In genomic region chr12:86741531-86741930, GRCh38 we compare ENCODE assay signal across 26 cellular contexts.
"Had no signal": no experiment of that assay in that cellular context is flagged by ENCODE, and none has a peak within 500 bp of the region (broad histone marks: within the 10 kb centered on the region; RNA-seq: fewer than 3 reads in every experiment).

No MANE protein-coding gene starts in this region.

- H3K27ac Mint-ChIP-seq: activated B cell treated with CpG ODN at 0.5 μM for 24 hours; activated CD4-positive, alpha-beta T cell treated with anti-CD3 and anti-CD28 coated beads, Interleukin-2, amount 10 ng/mL, durations not matched to agents 24 days and 14 days; activated CD8-positive, alpha-beta memory T cell treated with anti-CD3 and anti-CD28 coated beads, Interleukin-2, amount 10 ng/mL, durations not matched to agents 7 days and 5 days; activated naive CD4-positive, alpha-beta T cell treated with anti-CD3 and anti-CD28 coated beads for 36 hours; activated naive CD8-positive, alpha-beta T cell; activated T-helper 17 cell treated with anti-CD3 and anti-CD28 coated beads, Interleukin-2, amount 50 U/mL, for 72 hours; T-cell had no signal

- DNase-seq: activated B cell treated with CpG ODN at 0.5 μM for 24 hours; activated CD4-positive, alpha-beta T cell treated with anti-CD3 and anti-CD28 coated beads for 1 hour; activated CD4-positive, alpha-beta T cell treated with anti-CD3 and anti-CD28 coated beads, Interleukin-2, amount 10 ng/mL, durations not matched to agents 24 days and 14 days; activated CD4-positive, alpha-beta T cell treated with anti-CD3 and anti-CD28 coated beads, Interleukin-2, amount 50 U/mL, for 48 hours; activated CD8-positive, alpha-beta memory T cell treated with anti-CD3 and anti-CD28 coated beads, Interleukin-2, amount 10 ng/mL, durations not matched to agents 7 days and 5 days; activated gamma-delta T cell; activated naive CD4-positive, alpha-beta T cell treated with anti-CD3 and anti-CD28 coated beads for 36 hours; activated T-cell treated with anti-CD3 and anti-CD28 coated beads, Interleukin-2, amount 50 U/mL, for 4 hours; brain microvascular endothelial cell; cerebellar nuclear complex; Karpas-422; NCI-H1105 treated with DMSO at 0.1 percent for 48 hours; NCI-H1436 treated with DMSO at 0.1 percent for 48 hours; NCI-H187; NCI-H2081; NCI-H446; NCI-H524; NCI-H748 treated with DMSO at 0.1 percent for 48 hours; RPMI8226; T-cell; T-helper 2 cell; T1000 had no signal

- H3K9me3 Mint-ChIP-seq: activated B cell treated with CpG ODN at 0.5 μM for 24 hours; activated CD4-positive, alpha-beta T cell treated with anti-CD3 and anti-CD28 coated beads, Interleukin-2, amount 10 ng/mL, durations not matched to agents 24 days and 14 days; activated T-cell treated with anti-CD3 and anti-CD28 coated beads, Interleukin-2, amount 50 U/mL, for 4 hours had no signal

- H3K36me3 Mint-ChIP-seq: activated CD8-positive, alpha-beta memory T cell treated with anti-CD3 and anti-CD28 coated beads, Interleukin-2, amount 10 ng/mL, durations not matched to agents 7 days and 5 days; activated naive CD8-positive, alpha-beta T cell; T-cell had no signal

- H3K27me3 Mint-ChIP-seq: activated B cell treated with CpG ODN at 0.5 μM for 24 hours; activated CD4-positive, alpha-beta T cell treated with anti-CD3 and anti-CD28 coated beads, Interleukin-2, amount 10 ng/mL, durations not matched to agents 24 days and 14 days; activated CD8-positive, alpha-beta memory T cell treated with anti-CD3 and anti-CD28 coated beads, Interleukin-2, amount 10 ng/mL, durations not matched to agents 7 days and 5 days; activated naive CD8-positive, alpha-beta T cell; activated T-helper 17 cell treated with anti-CD3 and anti-CD28 coated beads, Interleukin-2, amount 50 U/mL, for 72 hours; T-cell had no signal

- H3K4me3 Mint-ChIP-seq: activated B cell treated with CpG ODN at 0.5 μM for 24 hours; activated CD4-positive, alpha-beta T cell treated with anti-CD3 and anti-CD28 coated beads, Interleukin-2, amount 10 ng/mL, durations not matched to agents 24 days and 14 days; activated CD8-positive, alpha-beta memory T cell treated with anti-CD3 and anti-CD28 coated beads, Interleukin-2, amount 10 ng/mL, durations not matched to agents 7 days and 5 days; activated naive CD4-positive, alpha-beta T cell treated with anti-CD3 and anti-CD28 coated beads for 36 hours; activated naive CD8-positive, alpha-beta T cell; activated T-cell treated with anti-CD3 and anti-CD28 coated beads, Interleukin-2, amount 50 U/mL, for 4 hours; activated T-helper 17 cell treated with anti-CD3 and anti-CD28 coated beads, Interleukin-2, amount 50 U/mL, for 72 hours; T-cell had no signal

- H3K4me3 ChIP-seq: SK-N-MC had no signal

- H3K27me3 ChIP-seq: brain microvascular endothelial cell had no signal

- ATAC-seq: activated CD8-positive, alpha-beta memory T cell treated with anti-CD3 and anti-CD28 coated beads, Interleukin-2, amount 10 ng/mL, durations not matched to agents 7 days and 5 days; activated T-cell treated with anti-CD3 and anti-CD28 coated beads, Interleukin-2, amount 50 U/mL, for 4 hours; activated T-helper 17 cell treated with anti-CD3 and anti-CD28 coated beads, Interleukin-2, amount 50 U/mL, for 72 hours; Right ventricle myocardium inferior; T-cell had no signal

- H3K27ac ChIP-seq: brain microvascular endothelial cell, SK-N-MC had no signal

- H3K4me1 Mint-ChIP-seq: activated B cell treated with CpG ODN at 0.5 μM for 24 hours; activated CD4-positive, alpha-beta T cell treated with anti-CD3 and anti-CD28 coated beads, Interleukin-2, amount 10 ng/mL, durations not matched to agents 24 days and 14 days; activated CD8-positive, alpha-beta memory T cell treated with anti-CD3 and anti-CD28 coated beads, Interleukin-2, amount 10 ng/mL, durations not matched to agents 7 days and 5 days; activated T-helper 17 cell treated with anti-CD3 and anti-CD28 coated beads, Interleukin-2, amount 50 U/mL, for 72 hours; T-cell had no signal

- H3K36me3 ChIP-seq: brain microvascular endothelial cell had no signal
